ENCODE assay signal across 8 cellular contexts in genomic region chrX:102950908-102951866, GRCh38. TPM values are rescaled to one million over a fixed set of nuclear protein-coding genes. Genes with fewer than 3 reads are reported as not detected.
A peak's percentile ranks its signal among the peaks of the same experiment; 100 is the strongest.
DNase-seq lines count a peak whose midpoint lies in the region; ATAC-seq and TF ChIP-seq lines count a peak whose summit lies in the region.

No MANE protein-coding gene starts in this region.

- peak; percentile 59 for TF ChIP-seq CTCF in CD4-positive, alpha-beta T cell (IDR thresholded peaks at IDR 0.05)
- peak; percentile 55 for TF ChIP-seq CTCF in GM20000 (IDR thresholded peaks at IDR 0.05; ENCODE audit: extremely low read depth, missing control alignments)
- TF ChIP-seq CTCF in Peyer's patch (IDR thresholded peaks at IDR 0.05) = peak; percentile 12 to 49 (median 38)
- peak; percentile 60 for TF ChIP-seq CTCF in fibroblast of pulmonary artery (IDR thresholded peaks at IDR 0.05; ENCODE audit: low read length, missing control alignments)
- TF ChIP-seq CTCF in neural progenitor cell (IDR thresholded peaks at IDR 0.05) = peak; percentile 63
- peak; percentile 24 to 51 (median 47) for TF ChIP-seq CTCF in tibial nerve (IDR thresholded peaks at IDR 0.05)

- H3K4me3 Mint-ChIP-seq in CD4-positive, alpha-beta T cell = peak overlapping the region; percentile 85
- H3K4me3 Mint-ChIP-seq in neural progenitor cell = no peak overlapping the region

- H3K4me3 ChIP-seq in Peyer's patch = no peak overlapping the region
- peak overlapping the region; percentile 17 for H3K4me3 ChIP-seq in fibroblast of pulmonary artery (replicated peaks; ENCODE audit: low read depth, low read length)
- H3K4me3 ChIP-seq in neural progenitor cell = peak overlapping the region; percentile 35
- peak overlapping the region in 3 of 4 donors; percentile 9 to 28 (median 16) for H3K4me3 ChIP-seq in tibial nerve

- H3K27me3 ChIP-seq in CD4-positive, alpha-beta T cell (ENCODE audit: control insufficient read depth, insufficient read depth, low read length) = no peaks in the 10 kb centered on the region
- H3K27me3 ChIP-seq in Peyer's patch = no peaks in the 10 kb centered on the region
- no peaks in the 10 kb centered on the region for H3K27me3 ChIP-seq in neural progenitor cell
- H3K27me3 ChIP-seq in tibial nerve = peaks cover 0 to 6% of the 10 kb centered on the region in 2 donors

- TF ChIP-seq EP300 in Ishikawa (IDR thresholded peaks at IDR 0.05; ENCODE audit: borderline replicate concordance) (no peak), tibial nerve (IDR thresholded peaks at IDR 0.05) (no peak)

- H3K27ac ChIP-seq in CD4-positive, alpha-beta T cell (ENCODE audit: low read depth, low read length) = no peak overlapping the region
- H3K27ac ChIP-seq in Peyer's patch (no peak overlapping the region), neural progenitor cell (no peak overlapping the region), tibial nerve (no peak overlapping the region)

- H4K20me1 ChIP-seq in neural progenitor cell (ENCODE audit: low read depth) = no peaks in the 10 kb centered on the region

- intact Hi-C loops in CD4-positive, alpha-beta T cell (cut with DNase I, micrococcal nuclease) = loop anchor here in 1 of 2 experiments (1.0 to 5.0 kb wide), 2 partner anchors 225 to 296 kb away; no protein-coding TSS in a partner anchor

- H3F3A ChIP-seq in neural progenitor cell (ENCODE audit: low read depth) = no peaks in the 10 kb centered on the region

- 4 to 19% methylated on average over 14 of the region's 14 CpGs for WGBS in tibial nerve, 2 donors

- peak; percentile 43 for TF ChIP-seq RAD21 in Ishikawa (IDR thresholded peaks at IDR 0.05; ENCODE audit: low read depth)

- no peaks in the 10 kb centered on the region for H3K27me3 Mint-ChIP-seq in CD4-positive, alpha-beta T cell
- H3K27me3 Mint-ChIP-seq in neural progenitor cell (ENCODE audit: insufficient read depth, low read depth) = peaks cover 2% of the 10 kb centered on the region

- peak overlapping the region; percentile 36 for H2AFZ ChIP-seq in neural progenitor cell (replicated peaks)

- POLR2A ChIA-PET in CD4-positive, alpha-beta T cell (lab: Charles Lee) = no interaction called here

- peak; percentile 18 to 46 (median 37) for DNase-seq in CD4-positive, alpha-beta T cell
- DNase-seq in GM20000 (ENCODE audit: low spot score) (peak; percentile 19), Peyer's patch (peak; percentile 34 to 66 (median 46)), fibroblast of pulmonary artery (ENCODE audit: low read depth) (peak; percentile 52), neural progenitor cell (ENCODE audit: low spot score) (peak; percentile 58), tibial nerve (ENCODE audit: low spot score in 2 of 2) (peak; percentile 18 to 63)
- DNase-seq in activated T-cell treated with anti-CD3 and anti-CD28 coated beads, Interleukin-2, amount 50 U/mL, for 48 hours = peak; percentile 79 to 82

- TF ChIP-seq POLR2A in Peyer's patch (IDR thresholded peaks at IDR 0.05) = no peak
- no peak for TF ChIP-seq POLR2A in tibial nerve (IDR thresholded peaks at IDR 0.05)

- H3K79me2 ChIP-seq in neural progenitor cell (ENCODE audit: low read depth) = no peaks in the 10 kb centered on the region

- no peak overlapping the region for H3K27ac Mint-ChIP-seq in CD4-positive, alpha-beta T cell
- no peak overlapping the region for H3K27ac Mint-ChIP-seq in neural progenitor cell

- peak; percentile 68 for ATAC-seq in CD4-positive, alpha-beta T cell (ENCODE audit: poor library complexity)

- no peaks in the 10 kb centered on the region for H3K36me3 Mint-ChIP-seq in CD4-positive, alpha-beta T cell (ENCODE audit: low read depth)
- H3K36me3 Mint-ChIP-seq in neural progenitor cell = no peaks in the 10 kb centered on the region

- H3K9me3 Mint-ChIP-seq in CD4-positive, alpha-beta T cell = no peaks in the 10 kb centered on the region
- no peaks in the 10 kb centered on the region for H3K9me3 Mint-ChIP-seq in neural progenitor cell

- H3K4me1 Mint-ChIP-seq in CD4-positive, alpha-beta T cell (ENCODE audit: low read depth) = peaks cover 6% of the 10 kb centered on the region
- H3K4me1 Mint-ChIP-seq in neural progenitor cell = no peaks in the 10 kb centered on the region

- H3K4me2 ChIP-seq in neural progenitor cell = peak overlapping the region; percentile 60

- H3K9ac ChIP-seq in neural progenitor cell = no peak overlapping the region

- H3K9me3 ChIP-seq in CD4-positive, alpha-beta T cell (ENCODE audit: control insufficient read depth, low read length) = no peaks in the 10 kb centered on the region
- H3K9me3 ChIP-seq in Peyer's patch (no peaks in the 10 kb centered on the region), neural progenitor cell (ENCODE audit: low read depth) (no peaks in the 10 kb centered on the region), tibial nerve (no peaks in the 10 kb centered on the region)

- no peaks in the 10 kb centered on the region for H3K4me1 ChIP-seq in Peyer's patch
- H3K4me1 ChIP-seq in neural progenitor cell = no peaks in the 10 kb centered on the region
- H3K4me1 ChIP-seq in tibial nerve = no peaks in the 10 kb centered on the region

- CTCF ChIA-PET in CD4-positive, alpha-beta T cell (lab: Charles Lee) = interaction anchor here (0.7 to 2.2 kb wide), 12 partner anchors 8 to 883 kb away, joined by 3 to 12 read pairs (median 5); no protein-coding TSS in a partner anchor

- no peaks in the 10 kb centered on the region for H3K36me3 ChIP-seq in Peyer's patch
- H3K36me3 ChIP-seq in neural progenitor cell = no peaks in the 10 kb centered on the region
- H3K36me3 ChIP-seq in tibial nerve = no peaks in the 10 kb centered on the region

TF ChIP-seq in Ishikawa, 13 proteins besides CTCF, POLR2A, EP300 and RAD21:
- no peak for TF ChIP-seq YY1 (IDR thresholded peaks at IDR 0.05; ENCODE audit: low read depth)
- no peak for TF ChIP-seq REST (IDR thresholded peaks at IDR 0.05; ENCODE audit: low read depth)
- TF ChIP-seq CREB1 (IDR thresholded peaks at IDR 0.05; ENCODE audit: low read depth) = no peak
- TF ChIP-seq FOXM1 (IDR thresholded peaks at IDR 0.05; ENCODE audit: borderline replicate concordance, low read depth) = no peak
- no peak for TF ChIP-seq TCF12 (IDR thresholded peaks at IDR 0.05; ENCODE audit: low read depth)
- TF ChIP-seq NFIC (IDR thresholded peaks at IDR 0.05) = no peak
- TF ChIP-seq TAF1 (IDR thresholded peaks at IDR 0.05; ENCODE audit: low read depth) = no peak
- no peak for TF ChIP-seq EGR1 (IDR thresholded peaks at IDR 0.05)
- no peak for TF ChIP-seq MAX (IDR thresholded peaks at IDR 0.05)
- no peak for TF ChIP-seq ZBTB7A (IDR thresholded peaks at IDR 0.05; ENCODE audit: low read depth)
- TF ChIP-seq CEBPB (IDR thresholded peaks at IDR 0.05) = no peak
- TF ChIP-seq TEAD4 (IDR thresholded peaks at IDR 0.05) = no peak
- TF ChIP-seq USF1 (IDR thresholded peaks at IDR 0.05) = no peak

RNA-seq across cellular contexts. Expression of gene RAB40AL, which starts 14.1 kb away (rescaled TPM):
- total RNA-seq in CD4-positive, alpha-beta T cell = not detected
- total RNA-seq in Peyer's patch (1 to 10 TPM in 3 of 4 donors, not detected in 1; 2.5 to 5.9 (median 3.0) TPM), neural progenitor cell (ENCODE audit: low replicate concordance) (0.31 TPM in 1 of 2 replicates, not detected in the other), tibial nerve (1 to 10 TPM in 3 of 4 donors, not detected in 1; 1.4 to 3.3 (median 2.4) TPM)

Comparison
In these comparisons a context has a peak if more than half of its experiments do, and no peak if none do; other contexts are left out.
1. DNase-seq: peak in every context shown above with its lines; median percentile 80 in activated T-cell treated with anti-CD3 and anti-CD28 coated beads, Interleukin-2, amount 50 U/mL, for 48 hours; 58 in neural progenitor cell; 52 in fibroblast of pulmonary artery; 46 in Peyer's patch; 40 in tibial nerve; 37 in CD4-positive, alpha-beta T cell; 19 in GM20000.
2. H3K4me3 ChIP-seq: peak in fibroblast of pulmonary artery (single experiment), neural progenitor cell (single experiment) and tibial nerve (3 of 4); none in Peyer's patch (0 of 4).
3. Peak in every context shown above with its lines, with median percentiles within 50 percentile points of each other: CTCF ChIP-seq.